Comparison of ENCODE assay signal across 9 cellular contexts in genomic region chr14:76812093-76812421, GRCh38. TPM values are rescaled to one million over a fixed set of nuclear protein-coding genes. Genes with fewer than 3 reads are reported as not detected.
DNase-seq lines count a peak whose midpoint lies in the region; ATAC-seq and TF ChIP-seq lines count a peak whose summit lies in the region.
"Had no signal": no experiment of that assay in that cellular context is flagged by ENCODE, and none has a peak within 500 bp of the region (broad histone marks: within the 10 kb centered on the region; RNA-seq: fewer than 3 reads in every experiment).

No MANE protein-coding gene starts in this region.

- H3K9me3 ChIP-seq in cardiac muscle cell (ENCODE audit: low read depth): no peaks in the 10 kb centered on the region

- H3K27ac Mint-ChIP-seq in activated CD8-positive, alpha-beta T cell treated with anti-CD3 and anti-CD28 coated beads for 36 hours: peak overlapping the region; percentile 84

- peak; percentile 5 for ATAC-seq in HG03108 (IDR thresholded peaks at IDR 0.05; ENCODE audit: unreplicated experiment)
- no peak for ATAC-seq in activated CD8-positive, alpha-beta T cell treated with anti-CD3 and anti-CD28 coated beads for 36 hours

- H3K4me3 ChIP-seq in cardiac muscle cell (peak overlapping the region; percentile 60), retinal pigment epithelial cell (ENCODE audit: low read length) (peak overlapping the region; percentile 79)

- no peaks in the 10 kb centered on the region for H3K9me3 Mint-ChIP-seq in activated CD8-positive, alpha-beta T cell treated with anti-CD3 and anti-CD28 coated beads for 36 hours

- H3K4me3 Mint-ChIP-seq in activated CD8-positive, alpha-beta T cell treated with anti-CD3 and anti-CD28 coated beads for 36 hours: peak overlapping the region; percentile 86

- POLR2A ChIA-PET in activated CD8-positive, alpha-beta T cell treated with anti-CD3 and anti-CD28 coated beads for 36 hours (lab: Charles Lee): interaction anchor here (0.6 to 2.1 kb wide), 6 partner anchors 9 to 102 kb away, joined by 3 to 6 read pairs (median 3); no protein-coding TSS in a partner anchor

- peaks cover 14% of the 10 kb centered on the region for H3K36me3 ChIP-seq in cardiac muscle cell

- H3K27ac ChIP-seq in cardiac muscle cell: peak overlapping the region; percentile 77

- CTCF ChIA-PET in activated CD8-positive, alpha-beta T cell treated with anti-CD3 and anti-CD28 coated beads for 36 hours (lab: Charles Lee): interaction anchor here (0.9 to 4.8 kb wide), 5 partner anchors 27 to 111 kb away, joined by 3 to 36 read pairs (median 4); no protein-coding TSS in a partner anchor

- H3K27me3 Mint-ChIP-seq in activated CD8-positive, alpha-beta T cell treated with anti-CD3 and anti-CD28 coated beads for 36 hours: no peaks in the 10 kb centered on the region

- peaks cover 18% of the 10 kb centered on the region for H3K36me3 Mint-ChIP-seq in activated CD8-positive, alpha-beta T cell treated with anti-CD3 and anti-CD28 coated beads for 36 hours (ENCODE audit: low read depth)

- intact Hi-C loops in activated CD8-positive, alpha-beta T cell treated with anti-CD3 and anti-CD28 coated beads for 36 hours (cut with micrococcal nuclease): no loop called here

- peaks cover 23% of the 10 kb centered on the region for H3K4me1 Mint-ChIP-seq in activated CD8-positive, alpha-beta T cell treated with anti-CD3 and anti-CD28 coated beads for 36 hours (ENCODE audit: low read depth)

- no peak for TF ChIP-seq CTCF in activated CD8-positive, alpha-beta T cell treated with anti-CD3 and anti-CD28 coated beads for 36 hours (IDR thresholded peaks at IDR 0.05)
- no peak for TF ChIP-seq CTCF in cardiac muscle cell (IDR thresholded peaks at IDR 0.05; ENCODE audit: low read depth, low read length)
- TF ChIP-seq CTCF in retinal pigment epithelial cell (conservative IDR thresholded peaks at IDR 0.05; ENCODE audit: low read depth, low read length): no peak

- no peaks in the 10 kb centered on the region for H3K27me3 ChIP-seq in cardiac muscle cell

- peaks cover 15% of the 10 kb centered on the region for H3K4me1 ChIP-seq in cardiac muscle cell (ENCODE audit: low read depth)

- peak; percentile 46 for DNase-seq in NCI-H82 (lab: John Stamatoyannopoulos, UW)
- DNase-seq in NCI-H82 treated with DMSO at 0.1 percent for 48 hours (lab: John Stamatoyannopoulos, UW; ENCODE audit: unreplicated experiment): no peak
- peak; percentile 21 for DNase-seq in activated CD8-positive, alpha-beta T cell treated with anti-CD3 and anti-CD28 coated beads for 36 hours
- DNase-seq in cardiac muscle cell (ENCODE audit: low read depth in 1 of 2, low spot score in 1 of 2): no peak
- no peak for DNase-seq in retinal pigment epithelial cell (ENCODE audit: low read depth)
- no peak for DNase-seq in Ammon's horn (ENCODE audit: low spot score)
- DNase-seq in stimulated activated CD4-positive, alpha-beta T cell treated with anti-CD3 and anti-CD28 coated beads, Interleukin-12 subunit alpha, Interleukin-12 subunit beta, amount 100 ng/mL, for 4 hours: no peak

RNA-seq across cellular contexts. Expression of gene ANGEL1, which starts 0.6 kb away (rescaled TPM):
- total RNA-seq in activated CD8-positive, alpha-beta T cell treated with anti-CD3 and anti-CD28 coated beads for 36 hours: 10 to 100 TPM; 16.5 to 21.5 TPM
- 26.8 and 39.4 TPM in 2 replicates for total RNA-seq in cardiac muscle cell
- polyA plus RNA-seq in cardiac muscle cell: 29.4 and 35.8 TPM in 2 replicates

RNA-seq across cellular contexts. Expression of gene LRRC74A, which starts 14.2 kb away (rescaled TPM):
- not detected for total RNA-seq in activated CD8-positive, alpha-beta T cell treated with anti-CD3 and anti-CD28 coated beads for 36 hours
- total RNA-seq in cardiac muscle cell: not detected in 2 replicates
- polyA plus RNA-seq in cardiac muscle cell: not detected in 2 replicates
- polyA plus RNA-seq: adipose tissue had no signal

RNA-seq across cellular contexts. Expression of gene VASH1, which starts 50.8 kb away (rescaled TPM):
- total RNA-seq in activated CD8-positive, alpha-beta T cell treated with anti-CD3 and anti-CD28 coated beads for 36 hours: 1 to 10 TPM; 1.7 to 2.2 TPM
- total RNA-seq in cardiac muscle cell: 27.7 and 41.0 TPM in 2 replicates
- 22.1 and 31.8 TPM in 2 replicates for polyA plus RNA-seq in cardiac muscle cell

Comparison
In these comparisons a context has a peak if more than half of its experiments do, and no peak if none do; other contexts are left out.
1. DNase-seq: peak in NCI-H82 (single experiment) and activated CD8-positive, alpha-beta T cell treated with anti-CD3 and anti-CD28 coated beads for 36 hours (single experiment); none in NCI-H82 treated with DMSO at 0.1 percent for 48 hours (single experiment), cardiac muscle cell (0 of 2), retinal pigment epithelial cell (single experiment), Ammon's horn (single experiment) and stimulated activated CD4-positive, alpha-beta T cell treated with anti-CD3 and anti-CD28 coated beads, Interleukin-12 subunit alpha, Interleukin-12 subunit beta, amount 100 ng/mL, for 4 hours (single experiment).